Comparison of ENCODE assay signal across 17 cellular contexts in genomic region chr2:66463206-66463605, GRCh38. TPM values are rescaled to one million over a fixed set of nuclear protein-coding genes. Genes with fewer than 3 reads are reported as not detected.
DNase-seq lines count a peak whose midpoint lies in the region; ATAC-seq and TF ChIP-seq lines count a peak whose summit lies in the region.
"Had no signal": no experiment of that assay in that cellular context is flagged by ENCODE, and none has a peak within 500 bp of the region (broad histone marks: within the 10 kb centered on the region; RNA-seq: fewer than 3 reads in every experiment).

No MANE protein-coding gene starts in this region.

- peaks cover 88% of the 10 kb centered on the region for H3K4me1 ChIP-seq in muscle layer of colon (ENCODE audit: insufficient read depth, low read length)
- peaks cover 18% of the 10 kb centered on the region for H3K4me1 ChIP-seq in HAP-1
- H3K4me1 ChIP-seq in adrenal gland (replicated peaks in 1 of 2): peaks cover 36 to 72% of the 10 kb centered on the region in 2 donors
- H3K4me1 ChIP-seq: BE2C had no signal

- peak overlapping the region; percentile 26 for H3K4me3 Mint-ChIP-seq in HFFc6
- H3K4me3 Mint-ChIP-seq in brain: peak overlapping the region in 3 of 5 experiments; percentile 50 to 72 (median 70)
- H3K4me3 Mint-ChIP-seq: CD8-positive, alpha-beta memory T cell had no signal

- H3K36me3 Mint-ChIP-seq in HFFc6 (ENCODE audit: low read depth) (peaks cover 76% of the 10 kb centered on the region), brain (peaks cover 53% of the 10 kb centered on the region)
- H3K36me3 Mint-ChIP-seq: CD8-positive, alpha-beta memory T cell had no signal

- DNase-seq in HFFc6 (no peak), HAP-1 (ENCODE audit: low spot score in 2 of 2) (no peak), adrenal gland (no peak)
- DNase-seq: BE2C; CD8-positive, alpha-beta memory T cell; MV-4-11; NCI-H1417 treated with DMSO at 0.1 percent for 48 hours; NCI-H2081; NCI-H526; NK-92 treated with Interleukin-12 subunit alpha and Interleukin-12 subunit beta, amount 100 ng/mL, for 24 hours; OCI-M1; RPMI8226 had no signal

- WGBS in adrenal gland, 4 donors: 58 to 69% (median 65%) methylated on average over 2 of the region's 2 CpGs

- peak overlapping the region; percentile 62 for H3K27ac ChIP-seq in muscle layer of colon (ENCODE audit: low read depth, low read length)
- H3K27ac ChIP-seq in temporal lobe (ENCODE audit: low read depth, low read length): peak overlapping the region; percentile 70
- peak overlapping the region in 1 of 5 donors; percentile 20 for H3K27ac ChIP-seq in adrenal gland

- H3K27me3 Mint-ChIP-seq in HFFc6 (ENCODE audit: insufficient read depth) (peaks cover 1% of the 10 kb centered on the region; the same call in 1 of the 2 replicates), brain (peaks cover 4% of the 10 kb centered on the region)

- H3K9me3 Mint-ChIP-seq in HFFc6 (no peaks in the 10 kb centered on the region), brain (no peaks in the 10 kb centered on the region)

- H3K27me3 ChIP-seq in muscle layer of colon (ENCODE audit: control insufficient read depth in 1 of 2, insufficient read depth in 2 of 2, low read length in 2 of 2): no peaks in the 10 kb centered on the region
- no peaks in the 10 kb centered on the region for H3K27me3 ChIP-seq in HAP-1 (ENCODE audit: low read depth)
- no peaks in the 10 kb centered on the region for H3K27me3 ChIP-seq in adrenal gland
- H3K27me3 ChIP-seq: BE2C had no signal

- TF ChIP-seq POLR2A in adrenal gland (IDR thresholded peaks at IDR 0.05): no peak

- no peak overlapping the region for H3K4me3 ChIP-seq in muscle layer of colon (ENCODE audit: low read depth in 1 of 2, low read length in 2 of 2)
- no peak overlapping the region for H3K4me3 ChIP-seq in HAP-1
- no peak overlapping the region for H3K4me3 ChIP-seq in adrenal gland

- peaks cover 91% of the 10 kb centered on the region for H3K4me1 Mint-ChIP-seq in HFFc6 (ENCODE audit: low read depth)
- peaks cover 98% of the 10 kb centered on the region for H3K4me1 Mint-ChIP-seq in brain
- H3K4me1 Mint-ChIP-seq: CD8-positive, alpha-beta memory T cell had no signal

- in situ Hi-C loops in HAP-1 (cut with MboI; ENCODE audit: low sequenced_read_pairs): no loop called here

- ATAC-seq in HG03354 (IDR thresholded peaks at IDR 0.05; ENCODE audit: poor library complexity, severe bottlenecking, unreplicated experiment) (no peak), GM18498 (IDR thresholded peaks at IDR 0.05; ENCODE audit: unreplicated experiment) (no peak)

- H3K27ac Mint-ChIP-seq in HFFc6 (peak overlapping the region; percentile 39), brain (peak overlapping the region in 3 of 5 experiments; percentile 11 to 92 (median 88))
- H3K27ac Mint-ChIP-seq: CD8-positive, alpha-beta memory T cell had no signal

- H3K36me3 ChIP-seq in muscle layer of colon (ENCODE audit: insufficient read depth, low read length): peaks cover 46% of the 10 kb centered on the region
- H3K36me3 ChIP-seq in HAP-1 (replicated peaks): peaks cover 6% of the 10 kb centered on the region; the same call in 1 of the 2 replicates
- H3K36me3 ChIP-seq in adrenal gland (replicated peaks in 1 of 2): peaks cover 0 to 32% of the 10 kb centered on the region in 2 donors

- intact Hi-C loops in adrenal gland (cut with DNase I): no loop called here

- H3K9ac ChIP-seq in muscle layer of colon (ENCODE audit: low read length): no peak overlapping the region

- H3K9me3 ChIP-seq in muscle layer of colon (ENCODE audit: low read length) (no peaks in the 10 kb centered on the region), HAP-1 (no peaks in the 10 kb centered on the region), adrenal gland (replicated peaks in 1 of 3) (no peaks in the 10 kb centered on the region)
- H3K9me3 ChIP-seq: BE2C had no signal

- no peak for TF ChIP-seq CTCF in HFFc6 (IDR thresholded peaks at IDR 0.05)
- no peak for TF ChIP-seq CTCF in brain (conservative IDR thresholded peaks at IDR 0.05)
- TF ChIP-seq CTCF in adrenal gland (IDR thresholded peaks at IDR 0.05): no peak

RNA-seq across cellular contexts. Expression of gene MEIS1, which starts 28.3 kb away (rescaled TPM):
- total RNA-seq in HFFc6 (2021; fragmentation: NEBNext Ultra II Directional; extraction: Animal tissue kit (Norgen Biotek cat#: 25700)): 10 to 100 TPM; 69.1 to 85.4 (median 74.1) TPM
- polyA plus RNA-seq in brain (ENCODE audit: insufficient read depth, low read depth, low replicate concordance) (3.5 TPM), adrenal gland (100 to 1,000 TPM in 1 of 3 donors, 10 to 100 TPM in 2; 75.4 to 106 (median 98.4) TPM)
- total RNA-seq in temporal lobe (11.1 TPM), adrenal gland (100 to 1,000 TPM in 5 of 8 donors, 10 to 100 TPM in 3; 56.3 to 257 (median 129) TPM)
- total RNA-seq: CD8-positive, alpha-beta memory T cell had no signal
- polyA plus RNA-seq: CD8-positive, alpha-beta memory T cell had no signal
